ENCODE assay signal across 8 cellular contexts in the genomic region with DNA sequence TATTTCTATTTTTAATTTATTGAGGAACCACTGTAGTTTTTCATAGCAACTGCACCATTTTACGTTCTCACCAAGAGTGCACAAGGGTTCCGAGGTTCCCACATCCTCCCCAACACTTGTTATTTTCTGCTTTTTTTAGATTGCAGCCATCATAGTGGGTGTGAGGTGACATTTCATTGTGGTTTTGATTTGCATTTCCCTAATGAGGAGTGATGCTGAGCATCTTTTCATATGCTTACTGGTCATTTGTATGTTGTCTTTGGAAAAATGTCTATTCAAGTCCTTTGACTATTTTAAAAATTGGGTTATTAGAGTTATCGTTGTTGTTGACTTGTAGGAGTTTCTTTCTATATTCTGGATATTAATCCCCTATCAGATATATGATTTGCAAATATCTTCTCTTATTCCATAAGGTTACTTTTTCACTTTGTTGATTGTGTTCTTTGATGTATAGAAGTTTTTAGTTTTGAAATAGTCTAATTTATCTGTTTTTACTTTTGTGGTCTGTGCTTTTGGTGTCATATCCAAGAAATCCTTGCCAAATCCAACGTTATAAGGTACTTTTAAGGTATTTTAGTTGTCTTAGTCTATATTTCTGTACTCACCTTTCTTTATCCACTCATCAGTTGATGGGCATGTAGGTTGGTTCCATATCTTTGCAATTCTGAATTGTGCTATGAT. TPM values are rescaled to one million over a fixed set of nuclear protein-coding genes. Genes with fewer than 3 reads are reported as not detected.
DNase-seq lines count a peak whose midpoint lies in the region; ATAC-seq lines count a peak whose summit lies in the region.

No MANE protein-coding gene starts in this region.

- POLR2A ChIA-PET in T-cell (lab: Charles Lee): interaction anchor here in 1 of 2 donors (1.1 kb wide), 1 partner anchor 76 kb away, joined by 4 read pairs; no protein-coding TSS in a partner anchor

- peaks cover 45 to 77% (median 62%) of the 10 kb centered on the region in 3 donors for H3K36me3 ChIP-seq in skeletal muscle tissue (ENCODE audit: control insufficient read depth in 3 of 3, insufficient read depth in 3 of 3, low read length in 3 of 3)

- H3K4me3 Mint-ChIP-seq in T-cell: peak overlapping the region; percentile 54 to 100 (median 66)

- DNase-seq in T-cell: peak in 17 of 34 experiments; percentile 29 to 64 (median 52)
- DNase-seq in epithelial cell of prostate (ENCODE audit: low read depth, low spot score): no peak
- no peak for DNase-seq in GM03348 (ENCODE audit: low spot score)
- no peak for DNase-seq in stimulated activated CD4-positive, alpha-beta T cell treated with anti-CD3 and anti-CD28 coated beads, Interleukin-15, amount 100 ng/mL, for 24 hours

- H3K4me1 ChIP-seq in skeletal muscle tissue (ENCODE audit: control insufficient read depth in 3 of 3, insufficient read depth in 3 of 3, low read length in 3 of 3): peaks cover 70 to 81% (median 73%) of the 10 kb centered on the region in 3 donors

- H3K27ac ChIP-seq in epithelial cell of prostate (peak overlapping the region; percentile 100), skeletal muscle tissue (ENCODE audit: low read depth, low read length) (peak overlapping the region; percentile 37)

- H3K4me1 Mint-ChIP-seq in T-cell: peaks cover 91 to 95% (median 93%) of the 10 kb centered on the region in 3 donors

- CTCF ChIA-PET in T-cell (lab: Charles Lee): interaction anchor here (1.0 to 1.5 kb wide), 6 partner anchors 10 to 79 kb away, joined by 3 to 9 read pairs (median 3); no protein-coding TSS in a partner anchor

- H3K27ac Mint-ChIP-seq in T-cell: peak overlapping the region; percentile 83 to 86

- H3K9me3 Mint-ChIP-seq in T-cell: no peaks in the 10 kb centered on the region

- H3K4me3 ChIP-seq in skeletal muscle tissue (ENCODE audit: low read length in 3 of 3): peak overlapping the region; percentile 4 to 90 (median 46)

- H3K9me3 ChIP-seq in skeletal muscle tissue (ENCODE audit: control insufficient read depth in 3 of 3, low read length in 3 of 3): no peaks in the 10 kb centered on the region

- peak overlapping the region in 2 of 3 donors; percentile 28 to 34 for H3K9ac ChIP-seq in skeletal muscle tissue (ENCODE audit: low read depth in 1 of 3, low read length in 3 of 3)

- peak; percentile 21 for ATAC-seq in GM18520 (IDR thresholded peaks at IDR 0.05; ENCODE audit: unreplicated experiment)
- ATAC-seq in T-cell (replicated peaks in 1 of 4): peak; percentile 21 to 41 (median 34)
- no peak for ATAC-seq in GM21576 (IDR thresholded peaks at IDR 0.05; ENCODE audit: unreplicated experiment)
- no peak for ATAC-seq in HG03095 (IDR thresholded peaks at IDR 0.05; ENCODE audit: unreplicated experiment)

- no peaks in the 10 kb centered on the region for H3K27me3 ChIP-seq in skeletal muscle tissue (ENCODE audit: control insufficient read depth in 3 of 3, insufficient read depth in 3 of 3, low read length in 3 of 3)

- peaks cover 44% of the 10 kb centered on the region for H3K36me3 Mint-ChIP-seq in T-cell

- H3K27me3 Mint-ChIP-seq in T-cell: no peaks in the 10 kb centered on the region

RNA-seq across cellular contexts. Expression of a gene that starts 9.0 kb away (rescaled TPM):
- 1,000 to 10,000 TPM in 1 of 5 donors, 100 to 1,000 TPM in 4; 368 to 1,017 (median 906) TPM for total RNA-seq in T-cell
- total RNA-seq in skeletal muscle tissue: 26.1 TPM

RNA-seq across cellular contexts. Expression of a gene that starts 45.2 kb away (rescaled TPM):
- 10 to 100 TPM; 35.6 to 79.1 (median 77.8) TPM for total RNA-seq in T-cell
- total RNA-seq in skeletal muscle tissue: 8.4 TPM

RNA-seq across cellular contexts. Expression of a gene that starts 49.1 kb away (rescaled TPM):
- 10 to 100 TPM; 18.7 to 72.2 (median 22.6) TPM for total RNA-seq in T-cell
- total RNA-seq in skeletal muscle tissue: 3.7 TPM

Comparison
In these comparisons a context has a peak if more than half of its experiments do, and no peak if none do; other contexts are left out.
1. ATAC-seq: peak in GM18520 (single experiment) and T-cell (4 of 4); none in GM21576 (single experiment) and HG03095 (single experiment).
2. RNA of a gene that starts 9.0 kb away (total RNA-seq): 368 to 1,017 TPM in T-cell; 26.1 TPM in skeletal muscle tissue (single experiment); every median in the first group is over 10 times any median in the second.